10 cellular contexts compared by ENCODE assay signal in the genomic region with DNA sequence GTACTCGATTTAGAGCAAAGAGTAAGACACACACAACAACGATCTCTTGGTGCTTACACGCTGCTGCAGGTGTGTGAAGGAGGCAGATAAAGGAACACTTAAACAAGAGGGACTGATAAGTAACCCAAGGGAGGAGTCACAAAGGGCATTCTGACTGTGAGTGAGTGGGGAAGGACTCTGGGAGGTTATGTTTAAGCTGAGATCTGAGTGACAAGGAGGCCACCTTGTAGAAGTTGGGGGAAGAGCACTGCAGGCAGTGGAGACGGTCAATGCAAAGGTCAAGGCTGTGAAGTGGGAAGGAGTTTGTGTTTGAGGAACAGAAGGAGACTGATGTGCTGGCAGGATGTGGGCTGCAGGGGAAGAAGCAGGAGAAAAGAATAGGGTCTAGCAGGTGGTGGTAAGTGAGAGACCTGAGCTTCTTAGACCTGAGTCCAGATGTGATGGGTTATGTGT.
DNase-seq lines count a peak whose midpoint lies in the region; ATAC-seq and TF ChIP-seq lines count a peak whose summit lies in the region.
"Had no signal": no experiment of that assay in that cellular context is flagged by ENCODE, and none has a peak within 500 bp of the region (broad histone marks: within the 10 kb centered on the region; RNA-seq: fewer than 3 reads in every experiment).

No MANE protein-coding gene starts in this region.

- H3K4me1 ChIP-seq in H9 (ENCODE audit: insufficient read depth, low read length) (peaks cover 12% of the 10 kb centered on the region), endodermal cell (ENCODE audit: control insufficient read depth, insufficient read depth, low read length) (peaks cover 10% of the 10 kb centered on the region), skeletal muscle tissue (ENCODE audit: control insufficient read depth in 3 of 3, insufficient read depth in 3 of 3, low read length in 3 of 3) (peaks cover 33 to 50% (median 44%) of the 10 kb centered on the region in 3 donors)

- no peak overlapping the region for H4K5ac ChIP-seq in H9 (ENCODE audit: insufficient read length, low read depth, low read length)

- H3K4me3 ChIP-seq in endodermal cell (ENCODE audit: low read length) (peak overlapping the region; percentile 20), skeletal muscle tissue (ENCODE audit: low read length in 3 of 3) (no peak overlapping the region)

- no peak overlapping the region for H3K27ac ChIP-seq in H9 (ENCODE audit: insufficient read length, low read depth, low read length)
- no peak overlapping the region for H3K27ac ChIP-seq in endodermal cell (ENCODE audit: low read depth, low read length)
- H3K27ac ChIP-seq in skeletal muscle tissue (ENCODE audit: low read depth, low read length): peak overlapping the region; percentile 65

- H3T11ph ChIP-seq in H9 (ENCODE audit: low read length): no peak overlapping the region

- no peak overlapping the region for H3K56ac ChIP-seq in H9 (ENCODE audit: insufficient read length, low read depth, low read length)

- no peak overlapping the region for H2BK15ac ChIP-seq in H9 (ENCODE audit: low read depth, low read length)

- H2AFZ ChIP-seq in H9 (ENCODE audit: low read length): no peak overlapping the region

- no peaks in the 10 kb centered on the region for H3K9me3 Mint-ChIP-seq in H9
- H3K9me3 Mint-ChIP-seq in endodermal cell: no peaks in the 10 kb centered on the region
- H3K9me3 Mint-ChIP-seq: T-helper 1 cell treated with Interleukin-12 subunit alpha and Interleukin-12 subunit beta and Interleukin-4 antibody, amounts not matched to agents 30 μg/mL and 1 μg/mL, for 36 hours had no signal

- H3K9me3 ChIP-seq in H9 (ENCODE audit: control insufficient read depth, low read depth, low read length) (no peaks in the 10 kb centered on the region), endodermal cell (ENCODE audit: control insufficient read depth, low read length) (no peaks in the 10 kb centered on the region), skeletal muscle tissue (ENCODE audit: control insufficient read depth in 3 of 3, low read length in 3 of 3) (no peaks in the 10 kb centered on the region)

- H2BK5ac ChIP-seq in H9 (ENCODE audit: insufficient read length, low read length): no peak overlapping the region

- no peaks in the 10 kb centered on the region for H3K27me3 Mint-ChIP-seq in H9 (ENCODE audit: low read depth)
- H3K27me3 Mint-ChIP-seq in endodermal cell (ENCODE audit: insufficient read depth): no peaks in the 10 kb centered on the region

- H4K91ac ChIP-seq in H9 (ENCODE audit: insufficient read length, low read depth, low read length): no peak overlapping the region

- no peak overlapping the region for H3K4me2 ChIP-seq in H9 (ENCODE audit: insufficient read depth, insufficient read length, low read length)

- H3K36me3 ChIP-seq in endodermal cell (ENCODE audit: control insufficient read depth, insufficient read depth, low read length) (peaks cover 42% of the 10 kb centered on the region), skeletal muscle tissue (ENCODE audit: control insufficient read depth in 3 of 3, insufficient read depth in 3 of 3, low read length in 3 of 3) (no peaks in the 10 kb centered on the region)

- H3K4me1 Mint-ChIP-seq in H9 (peaks cover 29 to 31% of the 10 kb centered on the region in 2 experiments), endodermal cell (peaks cover 40% of the 10 kb centered on the region)

- H3K23me2 ChIP-seq in H9 (ENCODE audit: insufficient read length, low read depth, low read length, poor library complexity, severe bottlenecking): no peaks in the 10 kb centered on the region

- no CpG with 5 or more reads among the region's 4 CpGs for WGBS in H9 (ENCODE audit: extremely low coverage, insufficient read length, low lambda C conversion rate)
- 73 to 76% methylated on average over 2 to 4 of the region's 4 CpGs for WGBS in endodermal cell (ENCODE audit: insufficient coverage in 1 of 2, insufficient read length in 1 of 2), 2 experiments

- no peaks in the 10 kb centered on the region for H3K79me1 ChIP-seq in H9 (ENCODE audit: insufficient read depth, low read depth, low read length, poor library complexity, severe bottlenecking)

- no peak overlapping the region for H3K4me3 Mint-ChIP-seq in H9
- H3K4me3 Mint-ChIP-seq in endodermal cell: no peak overlapping the region
- H3K4me3 Mint-ChIP-seq: T-helper 1 cell treated with Interleukin-12 subunit alpha and Interleukin-12 subunit beta and Interleukin-4 antibody, amounts not matched to agents 30 μg/mL and 1 μg/mL, for 36 hours had no signal

- H3K79me2 ChIP-seq in H9 (ENCODE audit: insufficient read depth, low read length): peaks cover 6% of the 10 kb centered on the region; the same call in 1 of the 2 replicates

- H3K18ac ChIP-seq in H9 (ENCODE audit: insufficient read length, low read depth, low read length): no peak overlapping the region

- no peak overlapping the region for H3K23ac ChIP-seq in H9 (ENCODE audit: insufficient read length, low read depth, low read length)

- H3K27ac Mint-ChIP-seq in H9 (peak overlapping the region in 2 of 3 experiments; percentile 5 to 7; a peak in 1 of 7 replicates), endodermal cell (peak overlapping the region; percentile 4)
- H3K27ac Mint-ChIP-seq: T-helper 1 cell treated with Interleukin-12 subunit alpha and Interleukin-12 subunit beta and Interleukin-4 antibody, amounts not matched to agents 30 μg/mL and 1 μg/mL, for 36 hours had no signal

- no peak overlapping the region for H3K4ac ChIP-seq in H9 (ENCODE audit: low read depth, low read length)

- H4K8ac ChIP-seq in H9 (replicated peaks; ENCODE audit: insufficient read length, low read depth, low read length): no peak overlapping the region

- H3K27me3 ChIP-seq in H9 (ENCODE audit: insufficient read depth, low read length) (no peaks in the 10 kb centered on the region), endodermal cell (ENCODE audit: control insufficient read depth, insufficient read depth, low read length, poor library complexity, severe bottlenecking) (no peaks in the 10 kb centered on the region), skeletal muscle tissue (ENCODE audit: control insufficient read depth in 3 of 3, insufficient read depth in 3 of 3, low read length in 3 of 3) (no peaks in the 10 kb centered on the region)

- no peak overlapping the region for H2AK5ac ChIP-seq in H9 (ENCODE audit: insufficient read length, low read length)

- TF ChIP-seq CTCF in H9 (conservative IDR thresholded peaks at IDR 0.05) (no peak), endodermal cell (conservative IDR thresholded peaks at IDR 0.05) (no peak)

- ATAC-seq in HG02840 (IDR thresholded peaks at IDR 0.05; ENCODE audit: low FRiP score, unreplicated experiment): no peak

- H3K9ac ChIP-seq in H9 (ENCODE audit: extremely low read depth, insufficient read length, low read length): no peak overlapping the region
- no peak overlapping the region for H3K9ac ChIP-seq in endodermal cell (ENCODE audit: extremely low read depth, low read length, poor library complexity, severe bottlenecking)
- no peak overlapping the region for H3K9ac ChIP-seq in skeletal muscle tissue (ENCODE audit: low read depth in 1 of 3, low read length in 3 of 3)

- no peak overlapping the region for H2BK12ac ChIP-seq in H9 (ENCODE audit: insufficient read length, low read depth, low read length)

- no peak overlapping the region for H3K14ac ChIP-seq in H9 (ENCODE audit: insufficient read depth, low read length)

- H2BK20ac ChIP-seq in H9 (ENCODE audit: low read depth, low read length, poor library complexity, severe bottlenecking): no peak overlapping the region

- no peaks in the 10 kb centered on the region for H4K20me1 ChIP-seq in H9 (ENCODE audit: control insufficient read depth, insufficient read depth, insufficient read length)

- peak; percentile 49 for DNase-seq in CD1c-positive myeloid dendritic cell (ENCODE audit: extremely low spot score)
- no peak for DNase-seq in H9
- DNase-seq in endodermal cell: no peak
- no peak for DNase-seq in cerebellar cortex (ENCODE audit: low spot score)
- DNase-seq in NCI-H446 treated with DMSO at 0.1 percent for 48 hours (lab: John Stamatoyannopoulos, UW): no peak
- no peak for DNase-seq in SKM-1 (lab: John Stamatoyannopoulos, UW; ENCODE audit: unreplicated experiment)
- DNase-seq: NCI-H2029 treated with DMSO at 0.1 percent for 48 hours had no signal

- H2BK120ac ChIP-seq in H9 (ENCODE audit: low read depth, low read length, poor library complexity, severe bottlenecking): no peak overlapping the region

- H3K36me3 Mint-ChIP-seq in H9 (ENCODE audit: insufficient read depth in 1 of 3, low read depth in 3 of 3): peaks cover 0 to 4% (median 0%) of the 10 kb centered on the region in 3 experiments; a peak in 1 of 7 replicates
- H3K36me3 Mint-ChIP-seq in endodermal cell (ENCODE audit: low read depth): peaks cover 4% of the 10 kb centered on the region
